Comparison of ENCODE assay signal across 13 cellular contexts in genomic region chr3:33071946-33072345, GRCh38.
"Had no signal": no experiment of that assay in that cellular context is flagged by ENCODE, and none has a peak within 500 bp of the region (broad histone marks: within the 10 kb centered on the region; RNA-seq: fewer than 3 reads in every experiment).

No MANE protein-coding gene starts in this region.

- H3K27me3 Mint-ChIP-seq: activated CD4-positive, alpha-beta T cell treated with anti-CD3 and anti-CD28 coated beads, Interleukin-2, amount 10 ng/mL, durations not matched to agents 24 days and 14 days; activated naive CD8-positive, alpha-beta T cell treated with anti-CD3 and anti-CD28 coated beads for 36 hours; brain; central memory CD8-positive, alpha-beta T cell had no signal

- H3K4me3 ChIP-seq: right lobe of liver, thoracic aorta had no signal

- ATAC-seq: activated CD8-positive, alpha-beta T cell treated with anti-CD3 and anti-CD28 coated beads, Interleukin-2, amount 10 ng/mL, durations not matched to agents 7 days and 5 days; right lobe of liver had no signal

- DNase-seq: activated CD4-positive, alpha-beta T cell treated with anti-CD3 and anti-CD28 coated beads, Interleukin-2, amount 10 ng/mL, durations not matched to agents 24 days and 14 days; activated CD4-positive, CD25-positive, alpha-beta regulatory T cell; activated CD8-positive, alpha-beta memory T cell treated with anti-CD3 and anti-CD28 coated beads, Interleukin-2, amount 50 U/mL, for 4 hours; activated CD8-positive, alpha-beta T cell treated with anti-CD3 and anti-CD28 coated beads, Interleukin-2, amount 10 ng/mL, durations not matched to agents 7 days and 5 days; activated gamma-delta T cell; activated naive CD8-positive, alpha-beta T cell treated with anti-CD3 and anti-CD28 coated beads for 36 hours; cortex of kidney; effector CD8-positive, alpha-beta T cell; foreskin fibroblast; right lobe of liver had no signal

- H3K27ac Mint-ChIP-seq: activated CD4-positive, alpha-beta T cell treated with anti-CD3 and anti-CD28 coated beads, Interleukin-2, amount 10 ng/mL, durations not matched to agents 24 days and 14 days; activated CD8-positive, alpha-beta T cell treated with anti-CD3 and anti-CD28 coated beads, Interleukin-2, amount 10 ng/mL, durations not matched to agents 7 days and 5 days; activated naive CD8-positive, alpha-beta T cell treated with anti-CD3 and anti-CD28 coated beads for 36 hours had no signal

- H3K4me1 ChIP-seq: right lobe of liver had no signal

- H3K27me3 ChIP-seq: right lobe of liver had no signal

- H3K4me3 Mint-ChIP-seq: activated CD8-positive, alpha-beta T cell treated with anti-CD3 and anti-CD28 coated beads, Interleukin-2, amount 10 ng/mL, durations not matched to agents 7 days and 5 days; activated naive CD8-positive, alpha-beta T cell treated with anti-CD3 and anti-CD28 coated beads for 36 hours; brain; central memory CD8-positive, alpha-beta T cell had no signal

- H3K9me3 Mint-ChIP-seq: activated CD4-positive, alpha-beta T cell treated with anti-CD3 and anti-CD28 coated beads, Interleukin-2, amount 10 ng/mL, durations not matched to agents 24 days and 14 days; activated naive CD8-positive, alpha-beta T cell treated with anti-CD3 and anti-CD28 coated beads for 36 hours; brain; central memory CD8-positive, alpha-beta T cell had no signal

- H3K9me3 ChIP-seq: right lobe of liver, thoracic aorta had no signal

- H3K27ac ChIP-seq: right lobe of liver, thoracic aorta had no signal
